9 cellular contexts compared by ENCODE assay signal in genomic region chr10:63720072-63720537, GRCh38.
DNase-seq lines count a peak whose midpoint lies in the region; ATAC-seq, FAIRE-seq and TF ChIP-seq lines count a peak whose summit lies in the region.
"Had no signal": no experiment of that assay in that cellular context is flagged by ENCODE, and none has a peak within 500 bp of the region (broad histone marks: within the 10 kb centered on the region; RNA-seq: fewer than 3 reads in every experiment).

No MANE protein-coding gene starts in this region.

- ATAC-seq in HCT116 (peak; percentile 75), WTC11 (peak; percentile 68)

- H3K9ac ChIP-seq in HCT116 (ENCODE audit: low read length) (no peak overlapping the region), endothelial cell of umbilical vein (replicated peaks; ENCODE audit: extremely low read depth, insufficient read depth, low read length) (no peak overlapping the region)

- H3K9me3 Mint-ChIP-seq in WTC11 (0 out of 2 replicates have a peak, but pooled peaks cover 3% of the 10 kb centered on the region), nephron progenitor cell (no peaks in the 10 kb centered on the region), type B pancreatic cell (no peaks in the 10 kb centered on the region)

- peak overlapping the region; percentile 52; the same call in 1 of the 2 replicates for H3K4me2 ChIP-seq in HCT116 (ENCODE audit: low read length)
- no peak overlapping the region for H3K4me2 ChIP-seq in endothelial cell of umbilical vein (ENCODE audit: insufficient read depth, low read length)

- CTCF ChIA-PET in GM10248 (lab: Yijun Ruan, JAX): interaction anchor here (0.6 to 10.0 kb wide), 93 partner anchors 8 to 1263 kb away, joined by 3 to 255 read pairs (median 5); partner anchors contain the start of genes JMJD1C and NRBF2
- CTCF ChIA-PET in HCT116 (lab: Charles Lee): interaction anchor here (0.6 to 6.9 kb wide), 52 partner anchors 9 to 1228 kb away, joined by 3 to 159 read pairs (median 4); partner anchors contain the start of genes EGR2, NRBF2 and REEP3
- CTCF ChIA-PET in WTC11 (lab: Charles Lee): interaction anchor here (0.5 to 3.2 kb wide), 88 partner anchors 9 to 904 kb away, joined by 3 to 79 read pairs (median 4); partner anchors contain the start of genes EGR2 and REEP3
- CTCF ChIA-PET in endothelial cell of umbilical vein (lab: Charles Lee): interaction anchor here (0.5 to 9.6 kb wide), 109 partner anchors 9 to 1127 kb away, joined by 3 to 275 read pairs (median 5); partner anchors contain the start of genes JMJD1C and NRBF2

- peak; percentile 41 for DNase-seq in GM10248 (ENCODE audit: extremely low spot score)
- DNase-seq in HCT116 (ENCODE audit: low read depth, low spot score): peak; percentile 62
- peak; percentile 1 to 15 for DNase-seq in NCI-H1930 (lab: John Stamatoyannopoulos, UW)
- peak; percentile 45 for DNase-seq in WTC11 (ENCODE audit: low spot score)
- peak; percentile 62 for DNase-seq in endothelial cell of umbilical vein (ENCODE audit: low read depth, low spot score)
- DNase-seq in nephron progenitor cell: peak; percentile 50
- no peak for DNase-seq in type B pancreatic cell (ENCODE audit: extremely low spot score, unreplicated experiment)
- DNase-seq in ureter (ENCODE audit: low spot score): no peak

- H3K27me3 Mint-ChIP-seq in WTC11 (ENCODE audit: low read depth): no peaks in the 10 kb centered on the region; the same call in 1 of the 2 replicates
- H3K27me3 Mint-ChIP-seq in nephron progenitor cell (ENCODE audit: low read depth, poor library complexity): peaks cover 8% of the 10 kb centered on the region
- H3K27me3 Mint-ChIP-seq in type B pancreatic cell: peaks cover 8% of the 10 kb centered on the region

- no peak overlapping the region for H3K27ac Mint-ChIP-seq in WTC11
- H3K27ac Mint-ChIP-seq in nephron progenitor cell: no peak overlapping the region
- no peak overlapping the region for H3K27ac Mint-ChIP-seq in type B pancreatic cell

- H2AFZ ChIP-seq in HCT116 (ENCODE audit: low read depth, low read length, poor library complexity, severe bottlenecking) (peak overlapping the region; percentile 91), endothelial cell of umbilical vein (ENCODE audit: low read depth, low read length) (no peak overlapping the region)

- POLR2A ChIA-PET in GM10248 (lab: Yijun Ruan, JAX): interaction anchor here (0.5 to 1.4 kb wide), 4 partner anchors 90 to 525 kb away, joined by 3 to 5 read pairs (median 4); no protein-coding TSS in a partner anchor
- POLR2A ChIA-PET in HCT116 (lab: Charles Lee): interaction anchor here (0.5 to 2.2 kb wide), 9 partner anchors 8 to 554 kb away, joined by 3 to 9 read pairs (median 5); no protein-coding TSS in a partner anchor
- POLR2A ChIA-PET in WTC11 (lab: Charles Lee): interaction anchor here (0.5 to 1.8 kb wide), 4 partner anchors 86 to 331 kb away, joined by 5 to 10 read pairs (median 6); no protein-coding TSS in a partner anchor
- POLR2A ChIA-PET in endothelial cell of umbilical vein (lab: Charles Lee): interaction anchor here (1.5 to 1.8 kb wide), 2 partner anchors 452 to 553 kb away, joined by 3 to 4 read pairs; no protein-coding TSS in a partner anchor

- FAIRE-seq in endothelial cell of umbilical vein (lab: Jason Lieb, UNC): peak; percentile 78
- FAIRE-seq: colon had no signal

- TF ChIP-seq CTCF in GM10248 (IDR thresholded peaks at IDR 0.05; ENCODE audit: control extremely low read depth, extremely low read depth, low read depth, missing control alignments): peak; percentile 85
- peak; percentile 90 to 96 (median 93) for TF ChIP-seq CTCF in HCT116 (IDR thresholded peaks at IDR 0.05 in 2 of 3, conservative IDR thresholded peaks at IDR 0.05 in 1 of 3; ENCODE audit: borderline replicate concordance in 1 of 3, insufficient read depth in 1 of 3, low read depth in 2 of 3, low read length in 2 of 3)
- TF ChIP-seq CTCF in WTC11 (IDR thresholded peaks at IDR 0.05): peak; percentile 95
- peak; percentile 76 to 81 for TF ChIP-seq CTCF in endothelial cell of umbilical vein (IDR thresholded peaks at IDR 0.05; ENCODE audit: extremely low read depth in 1 of 2, insufficient read depth in 1 of 2, low read depth in 1 of 2, low read length in 2 of 2)
- TF ChIP-seq CTCF in nephron progenitor cell (IDR thresholded peaks at IDR 0.05): peak; percentile 99
- peak; percentile 98 for TF ChIP-seq CTCF in type B pancreatic cell (conservative IDR thresholded peaks at IDR 0.05)

- TF ChIP-seq RAD21 in HCT116 (IDR thresholded peaks at IDR 0.05; ENCODE audit: low read depth): peak; percentile 98

- H3K36me3 ChIP-seq in HCT116 (ENCODE audit: control insufficient read depth in 1 of 2, insufficient read depth in 2 of 2, low read length in 2 of 2) (no peaks in the 10 kb centered on the region), endothelial cell of umbilical vein (ENCODE audit: control insufficient read depth in 2 of 2, extremely low read depth in 1 of 2, insufficient read depth in 2 of 2, low read length in 2 of 2) (no peaks in the 10 kb centered on the region)

- H3K27me3 ChIP-seq in HCT116 (ENCODE audit: insufficient read depth, low read length) (no peaks in the 10 kb centered on the region), endothelial cell of umbilical vein (ENCODE audit: control insufficient read depth in 2 of 2, insufficient read depth in 2 of 2, low read length in 2 of 2) (no peaks in the 10 kb centered on the region)

- RAD21 ChIA-PET in HCT116 (lab: Charles Lee; ENCODE audit: low non-redundant PET in 1 of 2, low total read pairs in 2 of 2, uncharacterized antibody in 2 of 2, unreplicated experiment in 2 of 2): interaction anchor here (0.6 to 1.6 kb wide), 12 partner anchors 47 to 636 kb away, joined by 3 to 11 read pairs (median 5); no protein-coding TSS in a partner anchor

- no peaks in the 10 kb centered on the region for H3K36me3 Mint-ChIP-seq in WTC11
- H3K36me3 Mint-ChIP-seq in nephron progenitor cell (ENCODE audit: low read depth): no peaks in the 10 kb centered on the region
- H3K36me3 Mint-ChIP-seq in type B pancreatic cell: no peaks in the 10 kb centered on the region

- intact Hi-C loops in HCT116 (cut with micrococcal nuclease): loop anchor here (1.0 kb wide), 2 partner anchors 503 to 554 kb away; no protein-coding TSS in a partner anchor
- intact Hi-C loops in endothelial cell of umbilical vein (cut with micrococcal nuclease): loop anchor here (1.0 to 2.0 kb wide), 5 partner anchors 76 to 553 kb away; partner anchors contain the start of gene JMJD1C

- H4K20me1 ChIP-seq in HCT116 (ENCODE audit: insufficient read depth) (no peaks in the 10 kb centered on the region), endothelial cell of umbilical vein (replicated peaks; ENCODE audit: control insufficient read depth, extremely low read depth, insufficient read depth, low read length) (no peaks in the 10 kb centered on the region)

- no TSS peak for BruUV-seq in HCT116 (replicated peaks; lab: Mats Ljungman, UMichigan)
- BruUV-seq in endothelial cell of umbilical vein (replicated peaks; lab: Mats Ljungman, UMichigan): no TSS peak

- dilution Hi-C loops in endothelial cell of umbilical vein (cut with MboI; ENCODE audit: extremely low pct_ligation_motif_present, low sequenced_read_pairs): loop anchor here (25.0 kb wide), 1 partner anchor 508 kb away; no protein-coding TSS in a partner anchor

- H3K4me1 ChIP-seq in HCT116 (ENCODE audit: control insufficient read depth in 1 of 2, insufficient read depth in 2 of 2, low read length in 2 of 2) (peaks cover 17 to 34% of the 10 kb centered on the region in 2 experiments; a peak in 3 of 4 replicates), endothelial cell of umbilical vein (ENCODE audit: control insufficient read depth, extremely low read depth, insufficient read depth, low read length) (peaks cover 20% of the 10 kb centered on the region)

- H3K4me3 ChIP-seq in HCT116 (replicated peaks in 1 of 2; ENCODE audit: low read depth in 1 of 2, low read length in 2 of 2) (no peak overlapping the region), endothelial cell of umbilical vein (replicated peaks in 1 of 3; ENCODE audit: insufficient read depth in 1 of 3, low read depth in 1 of 3, low read length in 3 of 3) (no peak overlapping the region)

- H3K9me3 ChIP-seq in HCT116 (ENCODE audit: control insufficient read depth in 1 of 2, insufficient read depth in 1 of 2, low read depth in 1 of 2, low read length in 2 of 2): no peaks in the 10 kb centered on the region
- H3K9me3 ChIP-seq in endothelial cell of umbilical vein (replicated peaks; ENCODE audit: control insufficient read depth, insufficient read depth, low read length): no peaks in the 10 kb centered on the region

- H3K4me1 Mint-ChIP-seq in WTC11: peaks cover 49% of the 10 kb centered on the region
- H3K4me1 Mint-ChIP-seq in nephron progenitor cell: peaks cover 74% of the 10 kb centered on the region
- peaks cover 25% of the 10 kb centered on the region for H3K4me1 Mint-ChIP-seq in type B pancreatic cell (ENCODE audit: unreplicated experiment)

- no peaks in the 10 kb centered on the region for H3K9me1 ChIP-seq in endothelial cell of umbilical vein (replicated peaks; ENCODE audit: control insufficient read depth, extremely low read depth, insufficient read depth, low read length)

- H3K27ac ChIP-seq in HCT116 (ENCODE audit: low read depth, low read length): no peak overlapping the region
- H3K27ac ChIP-seq in endothelial cell of umbilical vein (ENCODE audit: insufficient read depth, low read depth, low read length): no peak overlapping the region

- no peaks in the 10 kb centered on the region for H3K9me2 ChIP-seq in HCT116 (ENCODE audit: insufficient read depth)

- H3K4me3 Mint-ChIP-seq in WTC11 (no peak overlapping the region), nephron progenitor cell (no peak overlapping the region), type B pancreatic cell (no peak overlapping the region)

- no peak for TF ChIP-seq POLR2A in HCT116 (IDR thresholded peaks at IDR 0.05; ENCODE audit: borderline replicate concordance, extremely low read depth, insufficient read depth, insufficient read length)
- TF ChIP-seq POLR2A in endothelial cell of umbilical vein (IDR thresholded peaks at IDR 0.05; ENCODE audit: low read depth, low read length): no peak

- H3K79me2 ChIP-seq in HCT116 (ENCODE audit: insufficient read depth, low read length) (no peaks in the 10 kb centered on the region), endothelial cell of umbilical vein (ENCODE audit: control insufficient read depth, insufficient read depth, low read length) (no peaks in the 10 kb centered on the region)

TF ChIP-seq in HCT116, 20 proteins besides CTCF, POLR2A, EP300 and RAD21 (continues in another document):
- TF ChIP-seq FOSL1 (IDR thresholded peaks at IDR 0.05; ENCODE audit: low read depth): no peak
- no peak for TF ChIP-seq ELF1 (IDR thresholded peaks at IDR 0.05; ENCODE audit: borderline replicate concordance, low read depth)
- no peak for TF ChIP-seq ZFX (IDR thresholded peaks at IDR 0.05)

TF ChIP-seq in WTC11, 78 proteins besides CTCF, POLR2A, EP300 and RAD21 (continues in another document):
- TF ChIP-seq JAZF1 (CRISPR knock-in tag; IDR thresholded peaks at IDR 0.05): no peak

TF ChIP-seq in endothelial cell of umbilical vein, 7 proteins besides CTCF, POLR2A, EP300 and RAD21 (continues in another document):
- no peak for TF ChIP-seq GATA2 (IDR thresholded peaks at IDR 0.05; ENCODE audit: insufficient read depth, insufficient read length, low read depth, low read length)
- no peak for TF ChIP-seq EZH2 (IDR thresholded peaks at IDR 0.05; ENCODE audit: borderline replicate concordance, low read depth, low read length, severe bottlenecking)
- TF ChIP-seq JUN (IDR thresholded peaks at IDR 0.05; ENCODE audit: borderline replicate concordance, insufficient read depth, insufficient read length, low read depth): no peak

Comparison
In these comparisons a context has a peak if more than half of its experiments do, and no peak if none do; other contexts are left out.
1. DNase-seq: peak in GM10248 (single experiment), HCT116 (single experiment), NCI-H1930 (2 of 2), WTC11 (single experiment), endothelial cell of umbilical vein (single experiment) and nephron progenitor cell (single experiment); none in type B pancreatic cell (single experiment) and ureter (single experiment).
2. Peak in every context shown above with its lines, with median percentiles within 50 percentile points of each other: CTCF ChIP-seq.